8 cellular contexts compared by ENCODE assay signal in genomic region chr14:59870277-59871165, GRCh38. TPM values are rescaled to one million over a fixed set of nuclear protein-coding genes. Genes with fewer than 3 reads are reported as not detected.
DNase-seq lines count a peak whose midpoint lies in the region; ATAC-seq, FAIRE-seq and TF ChIP-seq lines count a peak whose summit lies in the region.

TSS of gene RTN1 (minus strand) at chr14:59870776. CDS start at chr14:59870630, 146 bp downstream.

- no peak for FAIRE-seq in GM18507 (lab: Jason Lieb, UNC)

- H3K27me3 Mint-ChIP-seq in activated naive CD8-positive, alpha-beta T cell treated with anti-CD3 and anti-CD28 coated beads, Interleukin-2, amount 10 ng/mL, durations not matched to agents 7 days and 5 days, result peaks cover 63% of the 10 kb centered on the region

- DNase-seq in AG08396 (ENCODE audit: low spot score) (peak; percentile 42), GM18507 (ENCODE audit: extremely low spot score, insufficient read length, low read depth) (peak; percentile 15), NCI-H82 (lab: John Stamatoyannopoulos, UW) (peak; percentile 100), heart left ventricle (peak; percentile 41 to 84 (median 48)), occipital lobe (lab: John Stamatoyannopoulos, UW) (peak; percentile 86)
- peak; percentile 49 for DNase-seq in activated naive CD8-positive, alpha-beta T cell treated with anti-CD3 and anti-CD28 coated beads, Interleukin-2, amount 10 ng/mL, durations not matched to agents 7 days and 5 days

- TF ChIP-seq CTCF in heart left ventricle (IDR thresholded peaks at IDR 0.05), result no peak

- peaks cover 0 to 4% (median 0%) of the 10 kb centered on the region in 12 donors for H3K9me3 ChIP-seq in heart left ventricle

- no peak for TF ChIP-seq POLR2A in heart left ventricle (IDR thresholded peaks at IDR 0.05)

- ATAC-seq in HG03442 (IDR thresholded peaks at IDR 0.05; ENCODE audit: unreplicated experiment), result peak; percentile 70
- ATAC-seq in activated naive CD8-positive, alpha-beta T cell treated with anti-CD3 and anti-CD28 coated beads, Interleukin-2, amount 10 ng/mL, durations not matched to agents 7 days and 5 days (ENCODE audit: low read depth), result peak; percentile 81
- ATAC-seq in heart left ventricle, result peak; percentile 67 to 96 (median 82)
- no peak for ATAC-seq in GM19467 (IDR thresholded peaks at IDR 0.05; ENCODE audit: unreplicated experiment)

- intact Hi-C loops in heart left ventricle (cut with DNase I), result no loop called here

- peaks cover 0 to 17% (median 7%) of the 10 kb centered on the region in 12 donors for H3K4me1 ChIP-seq in heart left ventricle

- H3K4me3 ChIP-seq in heart left ventricle, result peak within 1 kb of the TSS; percentile 29 to 67 (median 52)

- H3K9me3 Mint-ChIP-seq in activated naive CD8-positive, alpha-beta T cell treated with anti-CD3 and anti-CD28 coated beads, Interleukin-2, amount 10 ng/mL, durations not matched to agents 7 days and 5 days, result no peaks in the 10 kb centered on the region

- H3K27me3 ChIP-seq in heart left ventricle, result peaks cover 5 to 76% (median 33%) of the 10 kb centered on the region in 9 donors

- peak within 1 kb of the TSS in 1 of 12 donors; percentile 57 for H3K27ac ChIP-seq in heart left ventricle

- POLR2A ChIA-PET in activated naive CD8-positive, alpha-beta T cell treated with anti-CD3 and anti-CD28 coated beads, Interleukin-2, amount 10 ng/mL, durations not matched to agents 7 days and 5 days (lab: Charles Lee), result no interaction called here

- WGBS in heart left ventricle, 4 donors, result 1 to 2% (median 1%) methylated on average over 59 to 84 of the region's 84 CpGs

- no peaks in the 10 kb centered on the region for H3K36me3 ChIP-seq in heart left ventricle

- peaks cover 3% of the 10 kb centered on the region for H3K4me1 Mint-ChIP-seq in activated naive CD8-positive, alpha-beta T cell treated with anti-CD3 and anti-CD28 coated beads, Interleukin-2, amount 10 ng/mL, durations not matched to agents 7 days and 5 days

- no peak within 1 kb of the TSS for H3K27ac Mint-ChIP-seq in activated naive CD8-positive, alpha-beta T cell treated with anti-CD3 and anti-CD28 coated beads, Interleukin-2, amount 10 ng/mL, durations not matched to agents 7 days and 5 days

- H3K36me3 Mint-ChIP-seq in activated naive CD8-positive, alpha-beta T cell treated with anti-CD3 and anti-CD28 coated beads, Interleukin-2, amount 10 ng/mL, durations not matched to agents 7 days and 5 days, result no peaks in the 10 kb centered on the region

- peak within 1 kb of the TSS; percentile 85 for H3K4me3 Mint-ChIP-seq in activated naive CD8-positive, alpha-beta T cell treated with anti-CD3 and anti-CD28 coated beads, Interleukin-2, amount 10 ng/mL, durations not matched to agents 7 days and 5 days

RNA-seq across cellular contexts. Expression of gene RTN1, which starts in this region (rescaled TPM):
- not detected for total RNA-seq in activated naive CD8-positive, alpha-beta T cell treated with anti-CD3 and anti-CD28 coated beads, Interleukin-2, amount 10 ng/mL, durations not matched to agents 7 days and 5 days
- total RNA-seq in heart left ventricle (1 to 10 TPM in 5 of 9 donors, under 1 TPM in 4; 0.49 to 8.4 (median 1.1) TPM), occipital lobe (870 TPM)
- polyA plus RNA-seq in heart left ventricle, result under 1 TPM; 0.15 to 0.62 TPM

Comparison
In these comparisons a context has a peak if more than half of its experiments do, and no peak if none do; other contexts are left out.
1. RNA of gene RTN1 (total RNA-seq): 870 TPM in occipital lobe (single experiment); 0.49 to 8.4 TPM in heart left ventricle and not detected in activated naive CD8-positive, alpha-beta T cell treated with anti-CD3 and anti-CD28 coated beads, Interleukin-2, amount 10 ng/mL, durations not matched to agents 7 days and 5 days; every median in the first group is over 10 times any median in the second.
2. Peak in DNase-seq and ATAC-seq in activated naive CD8-positive, alpha-beta T cell treated with anti-CD3 and anti-CD28 coated beads, Interleukin-2, amount 10 ng/mL, durations not matched to agents 7 days and 5 days; RNA of the gene not detected or under 1 TPM.
3. DNase-seq: peak in every context shown above with its lines; median percentile 100 in NCI-H82; 86 in occipital lobe; 49 in activated naive CD8-positive, alpha-beta T cell treated with anti-CD3 and anti-CD28 coated beads, Interleukin-2, amount 10 ng/mL, durations not matched to agents 7 days and 5 days; 48 in heart left ventricle; 42 in AG08396; 15 in GM18507.